Comparison of ENCODE assay signal across 25 cellular contexts in genomic region chr18:59059140-59059539, GRCh38.
"Had no signal": no experiment of that assay in that cellular context is flagged by ENCODE, and none has a peak within 500 bp of the region (broad histone marks: within the 10 kb centered on the region; RNA-seq: fewer than 3 reads in every experiment).

No MANE protein-coding gene starts in this region.

- H3K4me3 ChIP-seq: colonic mucosa, esophagus squamous epithelium, gastrocnemius medialis, heart right ventricle, left lung, lower lobe of right lung, mucosa of descending colon had no signal

- DNase-seq: colonic mucosa; cortex of kidney; effector CD8-positive, alpha-beta T cell; effector memory CD8-positive, alpha-beta T cell; erythroblast; esophagus squamous epithelium; foreskin fibroblast; foreskin melanocyte; gastrocnemius medialis; glutamatergic neuron; head of caudate nucleus; heart right ventricle; hippocampal formation; left cardiac atrium; left lung; left ventricle myocardium superior; lower lobe of right lung; mesenchymal stem cell; mucosa of descending colon; naive B cell had no signal

- H3K9me3 ChIP-seq: colonic mucosa, esophagus squamous epithelium, gastrocnemius medialis, heart right ventricle, left lung, lower lobe of right lung, mucosa of descending colon had no signal

- H3K27ac ChIP-seq: colonic mucosa, epithelial cell of prostate, esophagus squamous epithelium, gastrocnemius medialis, left lung, lower lobe of right lung had no signal

- FAIRE-seq: endometrium, islet of Langerhans, keratinocyte had no signal

- H3K4me1 ChIP-seq: colonic mucosa, esophagus squamous epithelium, left lung, lower lobe of right lung had no signal

- H3K27me3 ChIP-seq: colonic mucosa, gastrocnemius medialis, heart right ventricle, left lung had no signal

- ATAC-seq: effector memory CD8-positive, alpha-beta T cell; esophagus mucosa; gastrocnemius medialis; left cardiac atrium; left lung; left ventricle myocardium superior; lower lobe of right lung; mucosa of descending colon had no signal

- H3K36me3 ChIP-seq: colonic mucosa, esophagus squamous epithelium, gastrocnemius medialis, heart right ventricle, left lung, lower lobe of right lung had no signal
